Comparison of ENCODE assay signal across 1 cellular context in genomic region chr6:166586424-166587156, GRCh38.
TF ChIP-seq lines count a peak whose summit lies in the region.

Gene RAMACL, minus strand, starts transcription at chr6:166586678. Its CDS starts 201 bp downstream, at chr6:166586477.

TF ChIP-seq in H1, 55 proteins besides CTCF, POLR2A, EP300 and RAD21 (continued from another document):
- TF ChIP-seq USF2 (IDR thresholded peaks at IDR 0.05; ENCODE audit: low read length) = peak; percentile 95
- peak; percentile 82 for TF ChIP-seq CHD2 (IDR thresholded peaks at IDR 0.05; ENCODE audit: low read length)
- TF ChIP-seq SRF (IDR thresholded peaks at IDR 0.05; ENCODE audit: low read depth, low read length) = no peak
- TF ChIP-seq CREB1 (IDR thresholded peaks at IDR 0.05) = 0 out of 2 replicates have a peak, but pooled peaks have one; percentile 33
- no peak for TF ChIP-seq CHD1 (IDR thresholded peaks at IDR 0.05; ENCODE audit: low read depth, low read length)
- no peak for TF ChIP-seq YY1 (IDR thresholded peaks at IDR 0.05; ENCODE audit: low read depth, low read length)
- TF ChIP-seq BACH1 (IDR thresholded peaks at IDR 0.05; ENCODE audit: low read length) = no peak
